Comparison of ENCODE assay signal across 23 cellular contexts in the genomic region with DNA sequence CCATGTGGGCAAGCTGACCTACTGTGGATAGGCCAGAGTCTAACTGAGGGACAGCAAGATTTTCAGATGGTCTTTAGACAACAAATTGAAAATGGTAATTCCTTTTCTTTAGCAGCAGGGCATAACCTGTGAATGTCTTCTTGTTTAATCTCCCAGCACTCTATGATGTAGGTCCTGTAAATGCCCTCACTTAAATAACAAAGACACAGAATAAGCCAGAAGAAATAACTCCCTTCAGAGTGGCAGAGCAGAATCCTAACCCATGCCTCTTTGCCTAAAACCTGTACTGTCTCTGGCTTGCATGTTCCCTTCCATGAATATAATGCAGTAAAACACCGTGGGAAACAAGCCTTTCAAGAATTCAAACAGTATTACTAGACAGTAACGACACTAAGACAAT.
DNase-seq lines count a peak whose midpoint lies in the region; ATAC-seq and TF ChIP-seq lines count a peak whose summit lies in the region.
"Had no signal": no experiment of that assay in that cellular context is flagged by ENCODE, and none has a peak within 500 bp of the region (broad histone marks: within the 10 kb centered on the region; RNA-seq: fewer than 3 reads in every experiment).

No MANE protein-coding gene starts in this region.

- H3K36me3 ChIP-seq in HUES48 (ENCODE audit: control insufficient read depth, insufficient read depth, low read length) (no peaks in the 10 kb centered on the region), mesendoderm (ENCODE audit: control insufficient read depth, insufficient read depth, low read length) (no peaks in the 10 kb centered on the region)
- H3K36me3 ChIP-seq: ascending aorta, right lobe of liver, suprapubic skin had no signal

- DNase-seq in mesendoderm (peak; percentile 26), GM10248 (ENCODE audit: extremely low spot score) (no peak)
- DNase-seq: activated CD4-positive, alpha-beta T cell treated with anti-CD3 and anti-CD28 coated beads for 4 hours; activated effector memory CD4-positive, alpha-beta T cell treated with Interleukin-2 at 50 U/mL for 16 hours; activated naive CD8-positive, alpha-beta T cell treated with anti-CD3 and anti-CD28 coated beads for 36 hours; C1 segment of cervical spinal cord; DMS79 treated with DMSO at 0.1 percent for 48 hours; kidney; NCI-H1436; NCI-H2081 treated with DMSO at 0.1 percent for 48 hours; NCI-H774; right lobe of liver; stimulated activated naive B cell treated with anti-CD40 and anti-IgM and Interleukin-4, amounts not matched to agents 10 μg/mL and 1 μg/mL and 100 μg/mL, for 72 hours had no signal

- peak overlapping the region in 4 of 5 experiments; percentile 11 to 45 (median 18) for H3K4me3 Mint-ChIP-seq in brain
- H3K4me3 Mint-ChIP-seq: activated naive CD8-positive, alpha-beta T cell treated with anti-CD3 and anti-CD28 coated beads for 36 hours; central memory CD8-positive, alpha-beta T cell; neural crest cell; stimulated activated naive B cell treated with anti-CD40 and anti-IgM and Interleukin-4, amounts not matched to agents 10 μg/mL and 1 μg/mL and 100 μg/mL, for 72 hours; T-helper 2 cell treated with Interferon-gamma antibody and Interleukin-4, amounts not matched to agents 5 μg/mL and 100 μg/mL, for 36 hours had no signal

- H3K9me3 Mint-ChIP-seq in brain = peaks cover 0 to 5% (median 0%) of the 10 kb centered on the region in 5 experiments
- H3K9me3 Mint-ChIP-seq: central memory CD8-positive, alpha-beta T cell; stimulated activated naive B cell treated with anti-CD40 and anti-IgM and Interleukin-4, amounts not matched to agents 10 μg/mL and 1 μg/mL and 100 μg/mL, for 72 hours; T-helper 2 cell treated with Interferon-gamma antibody and Interleukin-4, amounts not matched to agents 5 μg/mL and 100 μg/mL, for 36 hours had no signal

- H3K4me3 ChIP-seq in HUES48 (ENCODE audit: low read depth, low read length) = 0 out of 2 replicates have a peak overlapping the region, but pooled peaks have one; percentile 8
- H3K4me3 ChIP-seq in mesendoderm (ENCODE audit: low read length) = no peak overlapping the region
- H3K4me3 ChIP-seq: ascending aorta, right lobe of liver, suprapubic skin had no signal

- WGBS in mesendoderm (ENCODE audit: extremely low coverage, insufficient coverage, low lambda C conversion rate) = no CpG with 5 or more reads among the region's 2 CpGs

- H3K9ac ChIP-seq in HUES48 (ENCODE audit: low read depth, low read length) (peak overlapping the region; percentile 10; the same call in 1 of the 2 replicates), mesendoderm (ENCODE audit: low read length) (no peak overlapping the region)

- TF ChIP-seq CTCF in brain (conservative IDR thresholded peaks at IDR 0.05) (no peak), GM10248 (IDR thresholded peaks at IDR 0.05; ENCODE audit: control extremely low read depth, extremely low read depth, low read depth, missing control alignments) (no peak)

- H3K79me1 ChIP-seq in mesendoderm (ENCODE audit: low read length) = no peaks in the 10 kb centered on the region

- no peak overlapping the region for H3K56ac ChIP-seq in mesendoderm (ENCODE audit: low read length)

- H3K27me3 ChIP-seq in HUES48 (ENCODE audit: control insufficient read depth, insufficient read depth, low read length) (no peaks in the 10 kb centered on the region), mesendoderm (ENCODE audit: insufficient read depth, low read length, poor library complexity) (no peaks in the 10 kb centered on the region)
- H3K27me3 ChIP-seq: ascending aorta, right lobe of liver, suprapubic skin had no signal

- H3K36me3 Mint-ChIP-seq in brain = peaks cover 18% of the 10 kb centered on the region

- H2BK15ac ChIP-seq in mesendoderm (replicated peaks; ENCODE audit: low read depth) = no peak overlapping the region

- peaks cover 80% of the 10 kb centered on the region for H3K4me1 Mint-ChIP-seq in brain

- no peak overlapping the region for H3K23ac ChIP-seq in mesendoderm (ENCODE audit: low read length)

- peaks cover 45% of the 10 kb centered on the region for H3K4me1 ChIP-seq in HUES48 (ENCODE audit: control insufficient read depth, insufficient read depth, low read length)
- peaks cover 3% of the 10 kb centered on the region for H3K4me1 ChIP-seq in mesendoderm (ENCODE audit: control insufficient read depth, low read depth, low read length)
- H3K4me1 ChIP-seq: right lobe of liver, suprapubic skin had no signal

- H3K27ac ChIP-seq in HUES48 (ENCODE audit: low read depth, low read length) (peak overlapping the region; percentile 92), mesendoderm (ENCODE audit: low read depth, low read length) (no peak overlapping the region), temporal lobe (ENCODE audit: low read depth, low read length) (peak overlapping the region; percentile 67)
- H3K27ac ChIP-seq: ascending aorta, right lobe of liver, suprapubic skin had no signal

- no peak overlapping the region for H4K5ac ChIP-seq in mesendoderm (ENCODE audit: low read length)

- no peaks in the 10 kb centered on the region for H3K79me2 ChIP-seq in mesendoderm (ENCODE audit: control insufficient read depth, insufficient read depth, low read length)

- CTCF ChIA-PET in GM10248 (lab: Yijun Ruan, JAX) = no interaction called here

- H3K4ac ChIP-seq in mesendoderm (ENCODE audit: low read depth, low read length) = no peak overlapping the region

- no peak overlapping the region for H2BK5ac ChIP-seq in mesendoderm (ENCODE audit: low read length)

- no peak overlapping the region for H2BK120ac ChIP-seq in mesendoderm (ENCODE audit: low read depth, low read length)

- H3K27ac Mint-ChIP-seq in brain = peak overlapping the region; percentile 35 to 89 (median 74)
- H3K27ac Mint-ChIP-seq: activated naive CD8-positive, alpha-beta T cell treated with anti-CD3 and anti-CD28 coated beads for 36 hours; stimulated activated naive B cell treated with anti-CD40 and anti-IgM and Interleukin-4, amounts not matched to agents 10 μg/mL and 1 μg/mL and 100 μg/mL, for 72 hours; T-helper 2 cell treated with Interferon-gamma antibody and Interleukin-4, amounts not matched to agents 5 μg/mL and 100 μg/mL, for 36 hours had no signal

- H2AK5ac ChIP-seq in mesendoderm (ENCODE audit: low read length) = no peak overlapping the region

- no peak overlapping the region for H4K8ac ChIP-seq in mesendoderm (ENCODE audit: low read depth, low read length)

- no peak for ATAC-seq in HG02571 (IDR thresholded peaks at IDR 0.05; ENCODE audit: unreplicated experiment)
- ATAC-seq in HG03469 (IDR thresholded peaks at IDR 0.05; ENCODE audit: unreplicated experiment) = no peak
- ATAC-seq: right lobe of liver; stimulated activated naive B cell treated with anti-CD40 and anti-IgM and Interleukin-4, amounts not matched to agents 10 μg/mL and 1 μg/mL and 100 μg/mL, for 72 hours had no signal

- POLR2A ChIA-PET in GM10248 (lab: Yijun Ruan, JAX) = no interaction called here

- H3K27me3 Mint-ChIP-seq in brain = no peaks in the 10 kb centered on the region
- H3K27me3 Mint-ChIP-seq: activated naive CD8-positive, alpha-beta T cell treated with anti-CD3 and anti-CD28 coated beads for 36 hours; central memory CD8-positive, alpha-beta T cell; stimulated activated naive B cell treated with anti-CD40 and anti-IgM and Interleukin-4, amounts not matched to agents 10 μg/mL and 1 μg/mL and 100 μg/mL, for 72 hours had no signal

- H3K18ac ChIP-seq in mesendoderm (ENCODE audit: low read length) = peak overlapping the region; percentile 39

- H3K4me2 ChIP-seq in mesendoderm (ENCODE audit: low read length) = no peak overlapping the region

- no peaks in the 10 kb centered on the region for H3K9me3 ChIP-seq in HUES48 (ENCODE audit: control insufficient read depth, insufficient read depth, low read length)
- H3K9me3 ChIP-seq: ascending aorta, right lobe of liver, suprapubic skin had no signal
